In genomic region chr1:23132033-23132432, GRCh38 we compare ENCODE assay signal across 21 cellular contexts. TPM values are rescaled to one million over a fixed set of nuclear protein-coding genes. Genes with fewer than 3 reads are reported as not detected.
DNase-seq lines count a peak whose midpoint lies in the region; TF ChIP-seq lines count a peak whose summit lies in the region.
"Had no signal": no experiment of that assay in that cellular context is flagged by ENCODE, and none has a peak within 500 bp of the region (broad histone marks: within the 10 kb centered on the region; RNA-seq: fewer than 3 reads in every experiment).

No MANE protein-coding gene starts in this region.

- intact Hi-C loops in activated CD4-positive, alpha-beta memory T cell treated with anti-CD3 and anti-CD28 coated beads for 36 hours (cut with micrococcal nuclease) = loop anchor here (2.0 kb wide), 1 partner anchor 17 kb away; no protein-coding TSS in a partner anchor

- no peaks in the 10 kb centered on the region for H3K36me3 Mint-ChIP-seq in activated CD4-positive, alpha-beta memory T cell treated with anti-CD3 and anti-CD28 coated beads for 36 hours
- peaks cover 2% of the 10 kb centered on the region for H3K36me3 Mint-ChIP-seq in activated CD4-positive, alpha-beta memory T cell treated with anti-CD3 and anti-CD28 coated beads, Interleukin-2, amount 10 ng/mL, durations not matched to agents 7 days and 5 days (ENCODE audit: low read depth)
- peaks cover 8% of the 10 kb centered on the region for H3K36me3 Mint-ChIP-seq in osteocyte (ENCODE audit: unreplicated experiment)

- TF ChIP-seq CTCF in HEK293 (tag by site-specific recombination; IDR thresholded peaks at IDR 0.05) (no peak), osteocyte (IDR thresholded peaks at IDR 0.05) (no peak)

- CTCF ChIA-PET in activated CD4-positive, alpha-beta memory T cell treated with anti-CD3 and anti-CD28 coated beads for 36 hours (lab: Charles Lee) = interaction anchor here (0.7 to 2.7 kb wide), 4 partner anchors 33 to 309 kb away, joined by 3 to 11 read pairs (median 5); no protein-coding TSS in a partner anchor
- CTCF ChIA-PET in activated CD4-positive, alpha-beta memory T cell treated with anti-CD3 and anti-CD28 coated beads, Interleukin-2, amount 10 ng/mL, durations not matched to agents 7 days and 5 days (lab: Charles Lee) = interaction anchor here (1.5 to 2.5 kb wide), 2 partner anchors 33 to 52 kb away, joined by 6 to 10 read pairs; no protein-coding TSS in a partner anchor
- CTCF ChIA-PET in HEK293 (lab: Yijun Ruan, JAX) = interaction anchor here (0.6 to 1.2 kb wide), 4 partner anchors 20 to 399 kb away, joined by 3 to 4 read pairs (median 3); no protein-coding TSS in a partner anchor

- no peaks in the 10 kb centered on the region for H3K4me1 ChIP-seq in HEK293 (ENCODE audit: control insufficient read depth, insufficient read depth, low read length)

- H3K9me3 ChIP-seq in HEK293 (ENCODE audit: control insufficient read depth, insufficient read depth, low read depth, low read length) = no peaks in the 10 kb centered on the region

- DNase-seq in activated CD4-positive, alpha-beta memory T cell treated with anti-CD3 and anti-CD28 coated beads for 36 hours = no peak
- DNase-seq in activated CD4-positive, alpha-beta memory T cell treated with anti-CD3 and anti-CD28 coated beads, Interleukin-2, amount 10 ng/mL, durations not matched to agents 7 days and 5 days = no peak
- DNase-seq in EH (ENCODE audit: low read depth) (peak; percentile 26), dermis blood vessel endothelial cell (peak; percentile 57), iPS-NIHi7 (ENCODE audit: extremely low spot score) (no peak), osteocyte (ENCODE audit: extremely low spot score, unreplicated experiment) (no peak)
- DNase-seq in stimulated activated CD8-positive, alpha-beta memory T cell treated with anti-CD3 and anti-CD28 coated beads, Interleukin-4, amount 100 ng/mL, for 48 hours = no peak
- DNase-seq: CD4-positive, CD25-positive, alpha-beta regulatory T cell; COR-L47; DMS 273 treated with DMSO at 0.1 percent for 48 hours; DND-41; GDM1; GOT3; KBM-7; NCI-H1105 treated with DMSO at 0.1 percent for 48 hours; NCI-H1694; NCI-H510A treated with DMSO at 0.1 percent for 48 hours; NCI-H774; SIG-M5 had no signal

- H3K27ac Mint-ChIP-seq in activated CD4-positive, alpha-beta memory T cell treated with anti-CD3 and anti-CD28 coated beads for 36 hours = peak overlapping the region; percentile 6
- no peak overlapping the region for H3K27ac Mint-ChIP-seq in activated CD4-positive, alpha-beta memory T cell treated with anti-CD3 and anti-CD28 coated beads, Interleukin-2, amount 10 ng/mL, durations not matched to agents 7 days and 5 days
- no peak overlapping the region for H3K27ac Mint-ChIP-seq in osteocyte (ENCODE audit: unreplicated experiment)
- H3K27ac Mint-ChIP-seq: B cell had no signal

- no peak overlapping the region for H3K4me3 Mint-ChIP-seq in activated CD4-positive, alpha-beta memory T cell treated with anti-CD3 and anti-CD28 coated beads for 36 hours
- no peak overlapping the region for H3K4me3 Mint-ChIP-seq in activated CD4-positive, alpha-beta memory T cell treated with anti-CD3 and anti-CD28 coated beads, Interleukin-2, amount 10 ng/mL, durations not matched to agents 7 days and 5 days
- no peak overlapping the region for H3K4me3 Mint-ChIP-seq in osteocyte (ENCODE audit: unreplicated experiment)
- H3K4me3 Mint-ChIP-seq: B cell; CD4-positive, CD25-positive, alpha-beta regulatory T cell had no signal

- POLR2A ChIA-PET in activated CD4-positive, alpha-beta memory T cell treated with anti-CD3 and anti-CD28 coated beads for 36 hours (lab: Charles Lee) = interaction anchor here (0.9 kb wide), 1 partner anchor 23 kb away, joined by 3 read pairs; no protein-coding TSS in a partner anchor
- POLR2A ChIA-PET in activated CD4-positive, alpha-beta memory T cell treated with anti-CD3 and anti-CD28 coated beads, Interleukin-2, amount 10 ng/mL, durations not matched to agents 7 days and 5 days (lab: Charles Lee) = interaction anchor here (1.1 kb wide), 1 partner anchor 12 kb away, joined by 6 read pairs; no protein-coding TSS in a partner anchor
- POLR2A ChIA-PET in HEK293 (lab: Yijun Ruan, JAX) = interaction anchor here (0.6 kb wide), 2 partner anchors 9 to 46 kb away, joined by 3 read pairs; no protein-coding TSS in a partner anchor

- no peak overlapping the region for H3K4me3 ChIP-seq in HEK293 (ENCODE audit: low read depth, low read length)

- H3K27ac ChIP-seq in HEK293 (ENCODE audit: extremely low read depth, low read depth, low read length) = no peak overlapping the region

- H3K36me3 ChIP-seq in HEK293 (ENCODE audit: control insufficient read depth in 2 of 2, insufficient read depth in 1 of 2, low read length in 2 of 2) = no peaks in the 10 kb centered on the region

- H3K9me3 Mint-ChIP-seq in activated CD4-positive, alpha-beta memory T cell treated with anti-CD3 and anti-CD28 coated beads for 36 hours = no peaks in the 10 kb centered on the region
- H3K9me3 Mint-ChIP-seq in activated CD4-positive, alpha-beta memory T cell treated with anti-CD3 and anti-CD28 coated beads, Interleukin-2, amount 10 ng/mL, durations not matched to agents 7 days and 5 days = no peaks in the 10 kb centered on the region
- H3K9me3 Mint-ChIP-seq in osteocyte (ENCODE audit: unreplicated experiment) = no peaks in the 10 kb centered on the region
- H3K9me3 Mint-ChIP-seq: CD4-positive, CD25-positive, alpha-beta regulatory T cell had no signal

- peaks cover 15% of the 10 kb centered on the region for H3K4me1 Mint-ChIP-seq in activated CD4-positive, alpha-beta memory T cell treated with anti-CD3 and anti-CD28 coated beads for 36 hours (ENCODE audit: low read depth)
- peaks cover 3% of the 10 kb centered on the region for H3K4me1 Mint-ChIP-seq in activated CD4-positive, alpha-beta memory T cell treated with anti-CD3 and anti-CD28 coated beads, Interleukin-2, amount 10 ng/mL, durations not matched to agents 7 days and 5 days
- peaks cover 25% of the 10 kb centered on the region for H3K4me1 Mint-ChIP-seq in osteocyte (ENCODE audit: unreplicated experiment)
- H3K4me1 Mint-ChIP-seq: B cell had no signal

- H3K27me3 Mint-ChIP-seq in activated CD4-positive, alpha-beta memory T cell treated with anti-CD3 and anti-CD28 coated beads for 36 hours = no peaks in the 10 kb centered on the region
- no peaks in the 10 kb centered on the region for H3K27me3 Mint-ChIP-seq in activated CD4-positive, alpha-beta memory T cell treated with anti-CD3 and anti-CD28 coated beads, Interleukin-2, amount 10 ng/mL, durations not matched to agents 7 days and 5 days
- H3K27me3 Mint-ChIP-seq in osteocyte (ENCODE audit: unreplicated experiment) = no peaks in the 10 kb centered on the region
- H3K27me3 Mint-ChIP-seq: B cell; CD4-positive, CD25-positive, alpha-beta regulatory T cell had no signal

TF ChIP-seq in HEK293, 187 proteins besides CTCF, POLR2A, EP300 and RAD21:
- no peak for TF ChIP-seq AEBP2 (tag by site-specific recombination; IDR thresholded peaks at IDR 0.05; ENCODE audit: borderline replicate concordance)
- TF ChIP-seq KLF1 (tag by site-specific recombination; IDR thresholded peaks at IDR 0.05) = no peak
- TF ChIP-seq ZNF416 (tag by site-specific recombination; IDR thresholded peaks at IDR 0.05) = no peak
- TF ChIP-seq ZNF664 (tag by site-specific recombination; IDR thresholded peaks at IDR 0.05) = peak; percentile 46; the same call in 1 of the 2 replicates
- no peak for TF ChIP-seq ZNF473 (tag by site-specific recombination; IDR thresholded peaks at IDR 0.05)
- no peak for TF ChIP-seq ZNF621 (tag by site-specific recombination; IDR thresholded peaks at IDR 0.05)
- TF ChIP-seq PRDM6 (tag by site-specific recombination; IDR thresholded peaks at IDR 0.05) = 0 out of 2 replicates have a peak, but pooled peaks have one; percentile 46

RNA-seq across cellular contexts. Expression of gene LUZP1, which starts 36.6 kb away (rescaled TPM):
- total RNA-seq in activated CD4-positive, alpha-beta memory T cell treated with anti-CD3 and anti-CD28 coated beads for 36 hours = 10 to 100 TPM; 19.0 to 21.2 TPM
- 10 to 100 TPM; 19.4 to 21.8 TPM for total RNA-seq in activated CD4-positive, alpha-beta memory T cell treated with anti-CD3 and anti-CD28 coated beads, Interleukin-2, amount 10 ng/mL, durations not matched to agents 7 days and 5 days
- total RNA-seq in dermis blood vessel endothelial cell (51.9 and 66.4 TPM in 2 replicates), osteocyte (47.4 and 47.6 TPM in 2 replicates)

Comparison
In these comparisons a context has a peak if more than half of its experiments do, and no peak if none do; other contexts are left out.
1. DNase-seq: peak in EH (single experiment) and dermis blood vessel endothelial cell (single experiment); none in activated CD4-positive, alpha-beta memory T cell treated with anti-CD3 and anti-CD28 coated beads for 36 hours (single experiment), activated CD4-positive, alpha-beta memory T cell treated with anti-CD3 and anti-CD28 coated beads, Interleukin-2, amount 10 ng/mL, durations not matched to agents 7 days and 5 days (single experiment), iPS-NIHi7 (single experiment), osteocyte (single experiment) and stimulated activated CD8-positive, alpha-beta memory T cell treated with anti-CD3 and anti-CD28 coated beads, Interleukin-4, amount 100 ng/mL, for 48 hours (single experiment).